ENCODE assay signal across 8 cellular contexts in the genomic region with DNA sequence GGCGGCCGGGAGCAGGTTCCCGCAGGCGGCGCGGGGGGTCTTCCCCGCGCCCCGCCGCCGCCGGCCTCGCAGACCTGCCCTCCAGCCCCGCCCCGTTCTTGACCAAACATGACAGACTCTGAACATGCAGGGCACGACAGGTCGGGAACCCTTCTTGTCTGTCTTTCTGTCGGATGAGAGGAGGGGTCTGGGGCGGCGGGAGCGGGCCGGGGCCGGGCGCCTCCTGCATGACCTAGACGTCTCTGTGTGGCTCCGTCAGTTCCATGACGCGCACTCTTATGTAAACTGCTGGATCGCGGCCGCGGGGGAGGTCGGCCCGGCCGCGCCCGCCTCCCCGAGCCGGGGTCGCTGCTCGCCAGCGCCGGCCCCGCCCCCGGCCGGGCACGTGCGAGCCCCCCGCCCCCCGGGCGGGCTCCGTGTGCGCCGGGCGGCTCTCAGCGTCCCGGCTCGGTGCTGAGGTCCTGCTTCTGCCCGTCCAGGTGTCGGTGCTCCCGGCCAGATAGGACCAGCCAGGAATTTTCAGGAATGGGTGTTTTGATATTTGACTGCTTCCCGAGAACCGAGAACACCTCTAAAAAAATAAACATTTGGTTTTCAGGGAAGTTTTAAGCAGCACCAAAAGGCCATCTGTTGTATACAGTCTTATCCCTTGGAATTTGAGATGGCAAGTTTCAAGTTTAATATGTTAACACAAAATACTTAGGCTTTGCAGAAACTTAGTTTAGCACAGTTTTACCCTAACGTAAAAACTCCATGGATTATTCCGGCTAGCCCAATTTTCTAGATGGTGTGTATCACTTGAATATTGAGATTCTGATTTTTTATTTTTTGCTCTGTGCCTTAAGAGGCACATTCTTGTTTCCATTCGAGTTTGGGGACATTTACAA. TPM values are rescaled to one million over a fixed set of nuclear protein-coding genes. Genes with fewer than 3 reads are reported as not detected.
DNase-seq lines count a peak whose midpoint lies in the region; ATAC-seq, FAIRE-seq and TF ChIP-seq lines count a peak whose summit lies in the region.

No MANE protein-coding gene starts in this region.

- H3K4me1 Mint-ChIP-seq in immature natural killer cell: peaks cover 7 to 20% of the 10 kb centered on the region in 2 donors

- DNase-seq in A172 (ENCODE audit: low spot score): peak; percentile 74
- DNase-seq in NCI-H2171 (lab: John Stamatoyannopoulos, UW): peak; percentile 81
- peak; percentile 66 for DNase-seq in bronchial epithelial cell (ENCODE audit: low read depth)
- peak; percentile 85 to 90 (median 88) for DNase-seq in immature natural killer cell
- peak; percentile 49 for DNase-seq in smooth muscle cell of the brain vasculature (ENCODE audit: low read depth, low spot score)

- FAIRE-seq in bronchial epithelial cell (lab: Jason Lieb, UNC): no peak

- no peaks in the 10 kb centered on the region for H3K36me3 ChIP-seq in bronchial epithelial cell (ENCODE audit: control insufficient read depth, insufficient read depth, low read length)

- no peaks in the 10 kb centered on the region for H3K27me3 ChIP-seq in bronchial epithelial cell (ENCODE audit: control insufficient read depth, insufficient read depth, low read length)

- H3K36me3 Mint-ChIP-seq in immature natural killer cell: no peaks in the 10 kb centered on the region

- peak overlapping the region; percentile 96 to 98 (median 96) for H3K27ac Mint-ChIP-seq in immature natural killer cell

- H3K4me3 ChIP-seq in WI38 (ENCODE audit: low read depth, low read length): peak overlapping the region; percentile 93
- peak overlapping the region; percentile 99 for H3K4me3 ChIP-seq in bronchial epithelial cell (ENCODE audit: low read depth, low read length)

- no peaks in the 10 kb centered on the region for H3K9me3 Mint-ChIP-seq in immature natural killer cell

- peak overlapping the region; percentile 93 to 95 (median 94) for H3K4me3 Mint-ChIP-seq in immature natural killer cell

- TF ChIP-seq CTCF in WI38 (IDR thresholded peaks at IDR 0.05; ENCODE audit: low read depth, low read length): no peak
- TF ChIP-seq CTCF in bronchial epithelial cell (IDR thresholded peaks at IDR 0.05; ENCODE audit: insufficient read depth, low read length, severe bottlenecking): no peak

- ATAC-seq in GM18861 (IDR thresholded peaks at IDR 0.05; ENCODE audit: unreplicated experiment) (peak; percentile 47), HG03095 (IDR thresholded peaks at IDR 0.05; ENCODE audit: unreplicated experiment) (peak; percentile 43)

- peaks cover 14 to 19% (median 16%) of the 10 kb centered on the region in 3 donors for H3K27me3 Mint-ChIP-seq in immature natural killer cell (ENCODE audit: low read depth in 3 of 3)

RNA-seq across cellular contexts. Expression of a gene that starts 0.7 kb away (rescaled TPM):
- total RNA-seq in A172 (2014; rRNA removed; shearing (Covaris generic)): 8.4 and 9.3 TPM in 2 replicates
- 3.4 and 5.6 TPM in 2 replicates for total RNA-seq in bronchial epithelial cell
- polyA plus RNA-seq in immature natural killer cell: 10 to 100 TPM in 1 of 3 donors, 1 to 10 TPM in 2; 2.4 to 11.3 (median 4.6) TPM

RNA-seq across cellular contexts. Expression of a gene that starts 21.3 kb away (rescaled TPM):
- 9.0 and 10.5 TPM in 2 replicates for total RNA-seq in A172 (2014; rRNA removed; shearing (Covaris generic))
- 7.9 and 11.5 TPM in 2 replicates for total RNA-seq in bronchial epithelial cell
- polyA plus RNA-seq in immature natural killer cell: 10 to 100 TPM in 2 of 3 donors, 1 to 10 TPM in 1; 8.8 to 14.8 (median 14.4) TPM

Comparison
In these comparisons a context has a peak if more than half of its experiments do, and no peak if none do; other contexts are left out.
1. Peak in every context shown above with its lines: DNase-seq, ATAC-seq and H3K4me3 ChIP-seq.